ENCODE assay signal across 16 cellular contexts in genomic region chr17:841313-841712, GRCh38. TPM values are rescaled to one million over a fixed set of nuclear protein-coding genes. Genes with fewer than 3 reads are reported as not detected.
A peak's percentile ranks its signal among the peaks of the same experiment; 100 is the strongest.
DNase-seq lines count a peak whose midpoint lies in the region; ATAC-seq and TF ChIP-seq lines count a peak whose summit lies in the region.
"Had no signal": no experiment of that assay in that cellular context is flagged by ENCODE, and none has a peak within 500 bp of the region (broad histone marks: within the 10 kb centered on the region; RNA-seq: fewer than 3 reads in every experiment).

No MANE protein-coding gene starts in this region.

- no peak overlapping the region for H3K4me2 ChIP-seq in PC-9
- H3K4me2 ChIP-seq: GM23338 had no signal

- BruUV-seq in PC-9 (replicated peaks; lab: Mats Ljungman, UMichigan), result no TSS peak

- H3K27me3 ChIP-seq in GM06990 (replicated peaks; ENCODE audit: control insufficient read depth, insufficient read depth, low read length), result no peaks in the 10 kb centered on the region
- peaks cover 8% of the 10 kb centered on the region for H3K27me3 ChIP-seq in lower lobe of right lung (ENCODE audit: low read depth)
- no peaks in the 10 kb centered on the region for H3K27me3 ChIP-seq in upper lobe of left lung
- H3K27me3 ChIP-seq in PC-9 (ENCODE audit: insufficient read depth, low read depth), result no peaks in the 10 kb centered on the region

- H3K27ac ChIP-seq in lower lobe of right lung (no peak overlapping the region), upper lobe of left lung (no peak overlapping the region), PC-9 (no peak overlapping the region)

- peaks cover 23% of the 10 kb centered on the region; the same call in 1 of the 2 replicates for H4K20me1 ChIP-seq in PC-9 (ENCODE audit: insufficient read depth)

- CTCF ChIA-PET in PC-9 (lab: Charles Lee), result no interaction called here

- no peak overlapping the region for H2AFZ ChIP-seq in PC-9
- H2AFZ ChIP-seq: GM23338 had no signal

- H3K9me2 ChIP-seq in PC-9 (ENCODE audit: insufficient read depth), result no peaks in the 10 kb centered on the region

- H3K4me3 ChIP-seq in GM06990 (replicated peaks; ENCODE audit: low read depth, low read length), result no peak overlapping the region
- H3K4me3 ChIP-seq in NB4 (ENCODE audit: low read depth, low read length), result no peak overlapping the region
- H3K4me3 ChIP-seq in lower lobe of right lung, result no peak overlapping the region
- no peak overlapping the region for H3K4me3 ChIP-seq in upper lobe of left lung
- H3K4me3 ChIP-seq in PC-9, result no peak overlapping the region
- H3K4me3 ChIP-seq: GM23338 had no signal

- H3K36me3 ChIP-seq in GM06990 (ENCODE audit: control insufficient read depth, insufficient read depth, low read length) (no peaks in the 10 kb centered on the region), lower lobe of right lung (no peaks in the 10 kb centered on the region), upper lobe of left lung (no peaks in the 10 kb centered on the region), PC-9 (ENCODE audit: low read depth) (no peaks in the 10 kb centered on the region)

- DNase-seq in GM06990 (ENCODE audit: extremely low read depth, insufficient read length) (peak; percentile 35), NB4 (ENCODE audit: low read depth) (peak; percentile 4), lower lobe of right lung (peak; percentile 60), upper lobe of left lung (no peak), NCI-H128 (lab: John Stamatoyannopoulos, UW; ENCODE audit: unreplicated experiment) (no peak), PC-9 (no peak)
- DNase-seq in activated effector memory CD4-positive, alpha-beta T cell treated with Interleukin-2 at 50 U/mL for 16 hours, result no peak
- DNase-seq: C1 segment of cervical spinal cord, KG1, NCI-H1092, NCI-H187, NCI-H2171, NCI-H774, SHP77 had no signal

- 69 to 80% methylated on average over 31 of the region's 33 CpGs for WGBS in upper lobe of left lung, 2 donors

- TF ChIP-seq POLR2A in NB4 (IDR thresholded peaks at IDR 0.05; ENCODE audit: extremely low read depth, insufficient read length), result no peak
- no peak for TF ChIP-seq POLR2A in upper lobe of left lung (IDR thresholded peaks at IDR 0.05)

- intact Hi-C loops in lower lobe of right lung (cut with DNase I), result no loop called here
- intact Hi-C loops in PC-9 (cut with micrococcal nuclease; ENCODE audit: unreplicated experiment), result no loop called here

- no peak for TF ChIP-seq CTCF in GM06990 (IDR thresholded peaks at IDR 0.05; ENCODE audit: insufficient read depth, low read length, poor library complexity, severe bottlenecking)
- TF ChIP-seq CTCF in NB4 (IDR thresholded peaks at IDR 0.05; ENCODE audit: low read depth, low read length), result no peak
- TF ChIP-seq CTCF in lower lobe of right lung (IDR thresholded peaks at IDR 0.05), result no peak
- no peak for TF ChIP-seq CTCF in upper lobe of left lung (IDR thresholded peaks at IDR 0.05)
- TF ChIP-seq CTCF in PC-9 (conservative IDR thresholded peaks at IDR 0.05), result no peak

- peak; percentile 25 to 78 for ATAC-seq in lower lobe of right lung
- peak; percentile 58 to 67 for ATAC-seq in upper lobe of left lung (ENCODE audit: low FRiP score in 2 of 2)
- ATAC-seq: GM23338, SK-N-SH treated with all-trans-retinoic acid at 6 μM for 48 hours had no signal

- TF ChIP-seq EP300 in upper lobe of left lung (IDR thresholded peaks at IDR 0.05), result no peak

- POLR2A ChIA-PET in PC-9 (lab: Charles Lee; ENCODE audit: unreplicated experiment), result no interaction called here

- H3F3A ChIP-seq in PC-9 (ENCODE audit: insufficient read depth, low read depth), result no peaks in the 10 kb centered on the region

- no peaks in the 10 kb centered on the region for H3K79me2 ChIP-seq in PC-9 (ENCODE audit: low read depth)

- H3K4me1 ChIP-seq in lower lobe of right lung (no peaks in the 10 kb centered on the region), upper lobe of left lung (peaks cover 0 to under 1% (median under 1%) of the 10 kb centered on the region in 4 donors), PC-9 (replicated peaks; ENCODE audit: insufficient read depth) (no peaks in the 10 kb centered on the region)

- H3K9me3 ChIP-seq in lower lobe of right lung (no peaks in the 10 kb centered on the region), upper lobe of left lung (no peaks in the 10 kb centered on the region), PC-9 (ENCODE audit: insufficient read depth, low read depth) (no peaks in the 10 kb centered on the region)

RNA-seq across cellular contexts. Expression of gene MRM3, which starts 59.2 kb away (rescaled TPM):
- 12.3 TPM for total RNA-seq in lower lobe of right lung
- 10 to 100 TPM in 5 of 6 donors, 1 to 10 TPM in 1; 9.8 to 17.8 (median 13.2) TPM for total RNA-seq in upper lobe of left lung
- 23.2 and 25.0 TPM in 2 replicates for total RNA-seq in PC-9 (2021)

RNA-seq across cellular contexts. Expression of gene GLOD4, which starts 59.2 kb away (rescaled TPM):
- total RNA-seq in lower lobe of right lung, result 63.2 TPM
- total RNA-seq in upper lobe of left lung, result 10 to 100 TPM; 41.0 to 92.2 (median 51.8) TPM
- total RNA-seq in PC-9 (2021), result 110 and 123 TPM in 2 replicates

Comparison
In these comparisons a context has a peak if more than half of its experiments do, and no peak if none do; other contexts are left out.
1. DNase-seq: peak in GM06990 (single experiment), NB4 (single experiment) and lower lobe of right lung (single experiment); none in upper lobe of left lung (0 of 2), NCI-H128 (single experiment), PC-9 (0 of 2) and activated effector memory CD4-positive, alpha-beta T cell treated with Interleukin-2 at 50 U/mL for 16 hours (single experiment).